ENCODE assay signal across 23 cellular contexts in genomic region chr15:95832655-95833054, GRCh38.
"Had no signal": no experiment of that assay in that cellular context is flagged by ENCODE, and none has a peak within 500 bp of the region (broad histone marks: within the 10 kb centered on the region; RNA-seq: fewer than 3 reads in every experiment).

No MANE protein-coding gene starts in this region.

- H3K27me3 ChIP-seq: ascending aorta, cardiac muscle cell, colonic mucosa, right atrium auricular region, tibial nerve had no signal

- ATAC-seq: left ventricle myocardium superior, psoas muscle had no signal

- H3K36me3 ChIP-seq: ascending aorta, cardiac muscle cell, colonic mucosa, right atrium auricular region, tibial nerve had no signal

- H3K4me1 ChIP-seq: ascending aorta, colonic mucosa, parathyroid adenoma, psoas muscle, right atrium auricular region, tibial nerve had no signal

- H3K4me3 ChIP-seq: ascending aorta, cardiac muscle cell, colonic mucosa, psoas muscle, right atrium auricular region, tibial nerve had no signal

- H3K9me3 ChIP-seq: ascending aorta, colonic mucosa, psoas muscle, right atrium auricular region, tibial nerve had no signal

- DNase-seq: activated CD4-positive, alpha-beta memory T cell treated with anti-CD3 and anti-CD28 coated beads for 36 hours; activated CD4-positive, alpha-beta T cell treated with anti-CD3 and anti-CD28 coated beads, Interleukin-2, amount 10 ng/mL, durations not matched to agents 24 days and 14 days; activated CD4-positive, CD25-positive, alpha-beta regulatory T cell treated with anti-CD3 and anti-CD28 coated beads, Interleukin-2, amount 50 U/mL, for 72 hours; activated CD8-positive, alpha-beta memory T cell treated with anti-CD3 and anti-CD28 coated beads, Interleukin-2, amount 50 U/mL, for 4 hours; activated effector memory CD4-positive, alpha-beta T cell treated with anti-CD3 and anti-CD28 coated beads, Interleukin-2, amount 50 U/mL, for 16 hours; activated naive CD4-positive, alpha-beta T cell treated with anti-CD3 and anti-CD28 coated beads for 36 hours; activated naive CD8-positive, alpha-beta T cell treated with anti-CD3 and anti-CD28 coated beads, Interleukin-2, amount 10 ng/mL, durations not matched to agents 7 days and 5 days; activated T-cell treated with anti-CD3 and anti-CD28 coated beads, Interleukin-2, amount 50 U/mL, for 1 hour; cerebellar nuclear complex; colonic mucosa; effector CD8-positive, alpha-beta T cell; islet precursor cell; left ventricle myocardium superior; naive B cell; occipital lobe; psoas muscle; stimulated activated naive CD4-positive, alpha-beta T cell; T-helper 9 cell had no signal

- H3K27ac ChIP-seq: ascending aorta, cardiac muscle cell, colonic mucosa, parathyroid adenoma, psoas muscle, right atrium auricular region, tibial nerve had no signal
